8 cellular contexts compared by ENCODE assay signal in the genomic region with DNA sequence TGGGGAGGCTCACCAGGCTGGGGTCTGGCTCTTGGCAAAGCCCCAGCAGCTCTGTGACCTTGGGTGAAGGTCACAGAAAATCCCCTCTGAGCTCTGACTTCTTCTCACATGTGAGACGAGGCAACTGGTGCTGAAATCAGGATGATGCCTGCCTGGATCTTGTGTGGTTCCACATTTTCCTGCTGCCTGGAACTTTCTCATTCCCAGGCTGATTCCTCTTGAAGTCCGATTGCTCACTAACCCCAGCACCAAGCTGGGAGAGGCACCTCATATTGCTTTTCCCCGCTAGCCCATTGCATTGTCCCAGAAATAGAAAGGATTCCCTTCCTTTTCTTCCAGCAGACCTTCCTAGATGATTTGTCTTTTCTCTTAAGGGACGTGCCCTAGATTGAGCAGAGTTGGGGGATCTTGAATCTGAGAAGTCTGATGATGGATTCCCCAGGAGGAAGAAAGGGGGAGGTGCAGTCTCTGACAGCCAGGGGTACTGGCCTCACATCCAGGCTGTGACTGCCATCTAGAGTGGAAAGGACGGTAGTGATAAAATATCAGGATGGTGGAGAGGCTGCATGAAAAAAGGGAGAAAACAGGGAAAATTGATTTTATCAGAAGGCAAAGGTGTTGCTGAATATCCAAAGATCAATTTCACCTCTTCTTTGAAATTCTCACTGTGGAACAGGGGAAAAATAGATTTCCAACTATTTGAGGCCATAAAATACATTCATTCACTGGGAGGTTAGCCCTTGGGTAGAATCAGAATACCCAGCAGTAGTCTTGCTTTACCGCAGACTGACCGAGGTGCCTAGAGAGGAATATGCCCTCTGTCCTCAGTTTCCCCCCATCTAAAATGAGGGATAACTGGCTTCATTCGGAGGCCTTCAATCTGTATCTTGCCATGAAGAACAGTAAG.
A peak's percentile ranks its signal among the peaks of the same experiment; 100 is the strongest.
DNase-seq lines count a peak whose midpoint lies in the region; ATAC-seq, FAIRE-seq and TF ChIP-seq lines count a peak whose summit lies in the region.

No MANE protein-coding gene starts in this region.

- no peaks in the 10 kb centered on the region for H3K9me3 ChIP-seq in A673 (ENCODE audit: low read depth, low read length, poor library complexity, severe bottlenecking)
- H3K9me3 ChIP-seq in mesenchymal stem cell (ENCODE audit: control insufficient read depth, low read length): no peaks in the 10 kb centered on the region
- H3K9me3 ChIP-seq in suprapubic skin: no peaks in the 10 kb centered on the region

- TF ChIP-seq EP300 in suprapubic skin (IDR thresholded peaks at IDR 0.05): no peak

- no peak overlapping the region for H2AFZ ChIP-seq in mesenchymal stem cell (ENCODE audit: low read depth, low read length)

- FAIRE-seq in endometrium (lab: Jason Lieb, UNC): peak; percentile 89

- intact Hi-C loops in A673 (cut with micrococcal nuclease; ENCODE audit: unreplicated experiment): loop anchor here (1.0 to 10.0 kb wide), 4 partner anchors 72 to 903 kb away; no protein-coding TSS in a partner anchor

- H2BK5ac ChIP-seq in mesenchymal stem cell (ENCODE audit: low read depth, low read length, poor library complexity, severe bottlenecking): no peak overlapping the region

- no TSS peak for BruUV-seq in A673 (replicated peaks; lab: Mats Ljungman, UMichigan)

- WGBS in mesenchymal stem cell: 47% methylated on average over 7 of the region's 8 CpGs
- 47% methylated on average over 8 of the region's 8 CpGs for WGBS in suprapubic skin

- TF ChIP-seq POLR2A in suprapubic skin (IDR thresholded peaks at IDR 0.05): no peak

- no peak overlapping the region for H2AK5ac ChIP-seq in mesenchymal stem cell (ENCODE audit: low read length, severe bottlenecking)

- no peak overlapping the region for H3K18ac ChIP-seq in mesenchymal stem cell (ENCODE audit: low read depth in 1 of 2, low read length in 2 of 2)

- DNase-seq in A673 (ENCODE audit: low spot score) (peak; percentile 80), GM10248 (ENCODE audit: extremely low spot score) (peak; percentile 82), NCI-H187 treated with DMSO at 0.1 percent for 48 hours (lab: John Stamatoyannopoulos, UW) (peak; percentile 16), WTC11 (ENCODE audit: low spot score) (peak; percentile 62), mesenchymal stem cell (peak; percentile 49), suprapubic skin (ENCODE audit: low spot score in 2 of 2) (peak in 1 of 2 donors; percentile 79)

- peaks cover 8% of the 10 kb centered on the region; the same call in 1 of the 2 replicates for H3K36me3 Mint-ChIP-seq in WTC11

- H3K36me3 ChIP-seq in A673 (ENCODE audit: insufficient read depth, low read length, poor library complexity, severe bottlenecking): no peaks in the 10 kb centered on the region
- no peaks in the 10 kb centered on the region for H3K36me3 ChIP-seq in mesenchymal stem cell (ENCODE audit: control insufficient read depth in 1 of 2, insufficient read depth in 2 of 2, low read depth in 1 of 2, low read length in 2 of 2)
- no peaks in the 10 kb centered on the region for H3K36me3 ChIP-seq in suprapubic skin

- H3K9me3 Mint-ChIP-seq in WTC11: peaks cover 17% of the 10 kb centered on the region

- H4K8ac ChIP-seq in mesenchymal stem cell (ENCODE audit: low read length): no peak overlapping the region

- H3K4me3 Mint-ChIP-seq in WTC11: no peak overlapping the region

- H3K79me1 ChIP-seq in mesenchymal stem cell (replicated peaks; ENCODE audit: low read length, poor library complexity, severe bottlenecking): no peaks in the 10 kb centered on the region

- no peak overlapping the region for H4K91ac ChIP-seq in mesenchymal stem cell (ENCODE audit: low read length)

- no peak overlapping the region for H3K4me2 ChIP-seq in mesenchymal stem cell (ENCODE audit: low read length, poor library complexity, severe bottlenecking)

- peaks cover 7% of the 10 kb centered on the region for H3K4me1 Mint-ChIP-seq in WTC11

- H3K27ac Mint-ChIP-seq in WTC11: peak overlapping the region; percentile 21; the same call in 1 of the 2 replicates

- POLR2A ChIA-PET in A673 (lab: Charles Lee; ENCODE audit: low non-redundant PET) (no interaction called here), GM10248 (lab: Yijun Ruan, JAX) (interaction anchor here (0.5 kb wide), 1 partner anchor 136 kb away, joined by 6 read pairs; no protein-coding TSS in a partner anchor), WTC11 (lab: Charles Lee) (no interaction called here)

- no peak overlapping the region for H2BK12ac ChIP-seq in mesenchymal stem cell (ENCODE audit: low read length in 2 of 2)

- CTCF ChIA-PET in A673 (lab: Charles Lee): interaction anchor here (0.6 kb wide), 1 partner anchor 696 kb away, joined by 3 read pairs; no protein-coding TSS in a partner anchor
- CTCF ChIA-PET in GM10248 (lab: Yijun Ruan, JAX): interaction anchor here (0.7 to 10.0 kb wide), 16 partner anchors 8 to 747 kb away, joined by 3 to 149 read pairs (median 4); no protein-coding TSS in a partner anchor
- CTCF ChIA-PET in WTC11 (lab: Charles Lee): interaction anchor here (0.5 to 1.8 kb wide), 6 partner anchors 20 to 517 kb away, joined by 3 to 6 read pairs (median 4); no protein-coding TSS in a partner anchor

- H3K27me3 Mint-ChIP-seq in WTC11 (ENCODE audit: low read depth): no peaks in the 10 kb centered on the region

- H2BK15ac ChIP-seq in mesenchymal stem cell (ENCODE audit: low read depth, poor library complexity, severe bottlenecking): no peak overlapping the region

- TF ChIP-seq CTCF in A673 (conservative IDR thresholded peaks at IDR 0.05; ENCODE audit: low read depth, low read length) (peak; percentile 78), GM10248 (IDR thresholded peaks at IDR 0.05; ENCODE audit: control extremely low read depth, extremely low read depth, low read depth, missing control alignments) (peak; percentile 63), WTC11 (IDR thresholded peaks at IDR 0.05) (peak; percentile 34; the same call in 1 of the 2 replicates), suprapubic skin (IDR thresholded peaks at IDR 0.05) (peak; percentile 64 to 75)

- H3K27me3 ChIP-seq in A673 (replicated peaks; ENCODE audit: insufficient read depth, low read depth, low read length, poor library complexity) (no peaks in the 10 kb centered on the region), mesenchymal stem cell (ENCODE audit: control insufficient read depth in 1 of 2, insufficient read depth in 1 of 2, low read length in 2 of 2) (peaks cover 16 to 26% of the 10 kb centered on the region in 2 experiments), suprapubic skin (no peaks in the 10 kb centered on the region)

- no peaks in the 10 kb centered on the region for H3K4me1 ChIP-seq in A673 (ENCODE audit: insufficient read depth, low read length, poor library complexity, severe bottlenecking)
- no peaks in the 10 kb centered on the region for H3K4me1 ChIP-seq in mesenchymal stem cell (ENCODE audit: control insufficient read depth, insufficient read depth, low read depth, low read length)
- H3K4me1 ChIP-seq in suprapubic skin: no peaks in the 10 kb centered on the region

- H3K27ac ChIP-seq in A673 (ENCODE audit: low read depth, low read length, poor library complexity, severe bottlenecking) (no peak overlapping the region), mesenchymal stem cell (ENCODE audit: low read length, poor library complexity, severe bottlenecking) (no peak overlapping the region), suprapubic skin (peak overlapping the region; percentile 4)

- no peak overlapping the region for H3K14ac ChIP-seq in mesenchymal stem cell (ENCODE audit: low read length in 2 of 2)

- H3K4me3 ChIP-seq in A673 (ENCODE audit: low read depth, low read length, poor library complexity, severe bottlenecking) (no peak overlapping the region), mesenchymal stem cell (ENCODE audit: insufficient read depth in 1 of 2, low read depth in 1 of 2, low read length in 2 of 2) (peak overlapping the region in 1 of 2 experiments; percentile 13), suprapubic skin (no peak overlapping the region)

- H3K23ac ChIP-seq in mesenchymal stem cell (ENCODE audit: low read length in 2 of 2): no peak overlapping the region

- H3K4ac ChIP-seq in mesenchymal stem cell (ENCODE audit: low read depth in 1 of 2, low read length in 2 of 2): no peak overlapping the region

- ATAC-seq in HG02763 (IDR thresholded peaks at IDR 0.05; ENCODE audit: unreplicated experiment) (peak; percentile 61), WTC11 (peak; percentile 95)

- H3K9ac ChIP-seq in mesenchymal stem cell (ENCODE audit: low read length): peak overlapping the region; percentile 17

- no peak overlapping the region for H2BK120ac ChIP-seq in mesenchymal stem cell (ENCODE audit: low read depth, low read length)

TF ChIP-seq in WTC11, 78 proteins besides CTCF, POLR2A, EP300 and RAD21:
- no peak for TF ChIP-seq NFYB (CRISPR knock-in tag; conservative IDR thresholded peaks at IDR 0.05; ENCODE audit: low read depth)
- TF ChIP-seq, protein P1, sequence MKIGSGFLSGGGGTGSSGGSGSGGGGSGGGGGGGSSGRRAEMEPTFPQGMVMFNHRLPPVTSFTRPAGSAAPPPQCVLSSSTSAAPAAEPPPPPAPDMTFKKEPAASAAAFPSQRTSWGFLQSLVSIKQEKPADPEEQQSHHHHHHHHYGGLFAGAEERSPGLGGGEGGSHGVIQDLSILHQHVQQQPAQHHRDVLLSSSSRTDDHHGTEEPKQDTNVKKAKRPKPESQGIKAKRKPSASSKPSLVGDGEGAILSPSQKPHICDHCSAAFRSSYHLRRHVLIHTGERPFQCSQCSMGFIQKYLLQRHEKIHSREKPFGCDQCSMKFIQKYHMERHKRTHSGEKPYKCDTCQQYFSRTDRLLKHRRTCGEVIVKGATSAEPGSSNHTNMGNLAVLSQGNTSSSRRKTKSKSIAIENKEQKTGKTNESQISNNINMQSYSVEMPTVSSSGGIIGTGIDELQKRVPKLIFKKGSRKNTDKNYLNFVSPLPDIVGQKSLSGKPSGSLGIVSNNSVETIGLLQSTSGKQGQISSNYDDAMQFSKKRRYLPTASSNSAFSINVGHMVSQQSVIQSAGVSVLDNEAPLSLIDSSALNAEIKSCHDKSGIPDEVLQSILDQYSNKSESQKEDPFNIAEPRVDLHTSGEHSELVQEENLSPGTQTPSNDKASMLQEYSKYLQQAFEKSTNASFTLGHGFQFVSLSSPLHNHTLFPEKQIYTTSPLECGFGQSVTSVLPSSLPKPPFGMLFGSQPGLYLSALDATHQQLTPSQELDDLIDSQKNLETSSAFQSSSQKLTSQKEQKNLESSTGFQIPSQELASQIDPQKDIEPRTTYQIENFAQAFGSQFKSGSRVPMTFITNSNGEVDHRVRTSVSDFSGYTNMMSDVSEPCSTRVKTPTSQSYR (CRISPR knock-in tag; IDR thresholded peaks at IDR 0.05): 0 out of 2 replicates have a peak, but pooled peaks have one; percentile 22
- TF ChIP-seq, protein P2, sequence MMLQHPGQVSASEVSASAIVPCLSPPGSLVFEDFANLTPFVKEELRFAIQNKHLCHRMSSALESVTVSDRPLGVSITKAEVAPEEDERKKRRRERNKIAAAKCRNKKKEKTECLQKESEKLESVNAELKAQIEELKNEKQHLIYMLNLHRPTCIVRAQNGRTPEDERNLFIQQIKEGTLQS (CRISPR knock-in tag; conservative IDR thresholded peaks at IDR 0.05): no peak
